ENCODE assay signal across 9 cellular contexts in genomic region chr2:113283704-113284284, GRCh38. TPM values are rescaled to one million over a fixed set of nuclear protein-coding genes. Genes with fewer than 3 reads are reported as not detected.
DNase-seq lines count a peak whose midpoint lies in the region; ATAC-seq, FAIRE-seq and TF ChIP-seq lines count a peak whose summit lies in the region.
"Had no signal": no experiment of that assay in that cellular context is flagged by ENCODE, and none has a peak within 500 bp of the region (broad histone marks: within the 10 kb centered on the region; RNA-seq: fewer than 3 reads in every experiment).

No MANE protein-coding gene starts in this region.

- no peak for TF ChIP-seq RAD21 in K562 (CRISPR knock-in tag; conservative IDR thresholded peaks at IDR 0.05 in 1 of 2, IDR thresholded peaks at IDR 0.05 in 1 of 2)

- in situ Hi-C loops in K562 (cut with MboI), result no loop called here

- DNase-seq in HFFc6 (peak; percentile 96), K562 (ENCODE audit: extremely low read depth in 1 of 4, low spot score in 3 of 4) (no peak), kidney epithelial cell (ENCODE audit: low read depth) (peak; percentile 96), NCI-H2171 (lab: John Stamatoyannopoulos, UW) (no peak), OCI-M1 (lab: John Stamatoyannopoulos, UW) (no peak), NCI-H774 (lab: John Stamatoyannopoulos, UW) (no peak)
- no peak for DNase-seq in activated naive CD4-positive, alpha-beta T cell treated with anti-CD3 and anti-CD28 coated beads, Interleukin-2, amount 10 ng/mL, durations not matched to agents 7 days and 5 days

- H3K36me3 Mint-ChIP-seq in HFFc6 (ENCODE audit: low read depth), result no peaks in the 10 kb centered on the region
- no peaks in the 10 kb centered on the region for H3K36me3 Mint-ChIP-seq in activated naive CD4-positive, alpha-beta T cell treated with anti-CD3 and anti-CD28 coated beads, Interleukin-2, amount 10 ng/mL, durations not matched to agents 7 days and 5 days
- H3K36me3 Mint-ChIP-seq: activated naive CD4-positive, alpha-beta T cell treated with anti-CD3 and anti-CD28 coated beads, Interleukin-2, amount 50 U/mL, for 24 hours had no signal

- no peak overlapping the region for H2AFZ ChIP-seq in K562 (ENCODE audit: low read depth, low read length)

- peaks cover 1% of the 10 kb centered on the region; the same call in 1 of the 2 replicates for H3K27me3 Mint-ChIP-seq in HFFc6 (ENCODE audit: insufficient read depth)
- H3K27me3 Mint-ChIP-seq in activated naive CD4-positive, alpha-beta T cell treated with anti-CD3 and anti-CD28 coated beads, Interleukin-2, amount 10 ng/mL, durations not matched to agents 7 days and 5 days, result peaks cover 78% of the 10 kb centered on the region

- H3K36me3 ChIP-seq in K562 (ENCODE audit: control insufficient read depth, insufficient read depth, low read length) (no peaks in the 10 kb centered on the region), kidney epithelial cell (ENCODE audit: control insufficient read depth, insufficient read depth, low read length) (no peaks in the 10 kb centered on the region), stomach smooth muscle (ENCODE audit: control insufficient read depth in 2 of 2, insufficient read depth in 2 of 2, low read length in 2 of 2) (no peaks in the 10 kb centered on the region)

- H3K27ac ChIP-seq in K562 (ENCODE audit: extremely low read depth, low read depth, low read length), result no peak overlapping the region
- peak overlapping the region; percentile 67 for H3K27ac ChIP-seq in stomach smooth muscle (ENCODE audit: low read length)

- no peaks in the 10 kb centered on the region for H3K9me3 ChIP-seq in K562 (replicated peaks; ENCODE audit: control insufficient read depth, insufficient read depth, low read depth, low read length)
- H3K9me3 ChIP-seq in stomach smooth muscle (ENCODE audit: control insufficient read depth in 2 of 2, low read length in 2 of 2), result no peaks in the 10 kb centered on the region

- no TSS peak for BruUV-seq in K562 (replicated peaks; lab: Mats Ljungman, UMichigan)

- no peaks in the 10 kb centered on the region for H3K79me2 ChIP-seq in K562 (ENCODE audit: control insufficient read depth, insufficient read depth, low read length)

- H4K20me1 ChIP-seq in K562 (replicated peaks; ENCODE audit: control insufficient read depth, insufficient read depth, low read length), result no peaks in the 10 kb centered on the region

- no peaks in the 10 kb centered on the region for H3K9me3 Mint-ChIP-seq in HFFc6
- H3K9me3 Mint-ChIP-seq in activated naive CD4-positive, alpha-beta T cell treated with anti-CD3 and anti-CD28 coated beads, Interleukin-2, amount 10 ng/mL, durations not matched to agents 7 days and 5 days, result no peaks in the 10 kb centered on the region
- H3K9me3 Mint-ChIP-seq: activated naive CD4-positive, alpha-beta T cell treated with anti-CD3 and anti-CD28 coated beads, Interleukin-2, amount 50 U/mL, for 24 hours had no signal

- H3K4me3 ChIP-seq in K562 (no peak overlapping the region), kidney epithelial cell (ENCODE audit: low read depth, low read length) (no peak overlapping the region), stomach smooth muscle (ENCODE audit: low read length in 2 of 2) (no peak overlapping the region)

- CTCF ChIA-PET in K562 (lab: Yijun Ruan, JAX; ENCODE audit: low intra/inter-chr PET ratio), result no interaction called here
- CTCF ChIA-PET in activated naive CD4-positive, alpha-beta T cell treated with anti-CD3 and anti-CD28 coated beads, Interleukin-2, amount 10 ng/mL, durations not matched to agents 7 days and 5 days (lab: Charles Lee), result no interaction called here

- H3K4me1 ChIP-seq in K562 (replicated peaks in 1 of 2; ENCODE audit: control insufficient read depth in 2 of 2, insufficient read depth in 2 of 2, low read length in 2 of 2) (peaks cover 0 to 2% of the 10 kb centered on the region in 2 experiments; a peak in 2 of 5 replicates), stomach smooth muscle (ENCODE audit: control insufficient read depth, insufficient read depth, low read length) (peaks cover 32% of the 10 kb centered on the region)

- POLR2A ChIA-PET in K562 (lab: Yijun Ruan, JAX), result no interaction called here

- no peak overlapping the region for H3K4me2 ChIP-seq in K562 (ENCODE audit: insufficient read depth, low read length)

- peak overlapping the region; percentile 95 for H3K27ac Mint-ChIP-seq in HFFc6
- no peak overlapping the region for H3K27ac Mint-ChIP-seq in activated naive CD4-positive, alpha-beta T cell treated with anti-CD3 and anti-CD28 coated beads, Interleukin-2, amount 10 ng/mL, durations not matched to agents 7 days and 5 days
- H3K27ac Mint-ChIP-seq: activated naive CD4-positive, alpha-beta T cell treated with anti-CD3 and anti-CD28 coated beads, Interleukin-2, amount 50 U/mL, for 24 hours had no signal

- FAIRE-seq in K562 (lab: Jason Lieb, UNC), result no peak

- H3K4me3 Mint-ChIP-seq in HFFc6, result peak overlapping the region; percentile 38
- no peak overlapping the region for H3K4me3 Mint-ChIP-seq in activated naive CD4-positive, alpha-beta T cell treated with anti-CD3 and anti-CD28 coated beads, Interleukin-2, amount 10 ng/mL, durations not matched to agents 7 days and 5 days
- H3K4me3 Mint-ChIP-seq: activated naive CD4-positive, alpha-beta T cell treated with anti-CD3 and anti-CD28 coated beads, Interleukin-2, amount 50 U/mL, for 24 hours had no signal

- 24% methylated on average over 2 of the region's 3 CpGs for WGBS in K562 (ENCODE audit: insufficient coverage, low coverage, missing lambda C conversion rate)

- peak; percentile 19; the same call in 1 of the 3 replicates for ATAC-seq in K562

- H3K9ac ChIP-seq in K562 (ENCODE audit: insufficient read depth in 1 of 2, low read depth in 2 of 2, low read length in 2 of 2) (no peak overlapping the region), stomach smooth muscle (ENCODE audit: low read length in 2 of 2) (peak overlapping the region; percentile 5 to 20)

- H3K27me3 ChIP-seq in K562 (ENCODE audit: control insufficient read depth in 2 of 2, insufficient read depth in 2 of 2, low read length in 2 of 2) (peaks cover 12 to 15% of the 10 kb centered on the region in 2 experiments), kidney epithelial cell (ENCODE audit: control insufficient read depth, insufficient read depth, low read length) (no peaks in the 10 kb centered on the region), stomach smooth muscle (ENCODE audit: control insufficient read depth in 1 of 2, insufficient read depth in 2 of 2, low read length in 2 of 2) (peaks cover under 1 to 2% of the 10 kb centered on the region in 2 donors)

- peaks cover 53% of the 10 kb centered on the region for H3K4me1 Mint-ChIP-seq in HFFc6 (ENCODE audit: low read depth)
- no peaks in the 10 kb centered on the region for H3K4me1 Mint-ChIP-seq in activated naive CD4-positive, alpha-beta T cell treated with anti-CD3 and anti-CD28 coated beads, Interleukin-2, amount 10 ng/mL, durations not matched to agents 7 days and 5 days
- H3K4me1 Mint-ChIP-seq: activated naive CD4-positive, alpha-beta T cell treated with anti-CD3 and anti-CD28 coated beads, Interleukin-2, amount 50 U/mL, for 24 hours had no signal

- TF ChIP-seq CTCF in HFFc6 (IDR thresholded peaks at IDR 0.05) (no peak), K562 (IDR thresholded peaks at IDR 0.05 in 2 of 3, conservative IDR thresholded peaks at IDR 0.05 in 1 of 3; ENCODE audit: insufficient read depth in 2 of 3, low read depth in 1 of 3, low read length in 3 of 3) (no peak), kidney epithelial cell (IDR thresholded peaks at IDR 0.05; ENCODE audit: insufficient read depth, low read length, poor library complexity, severe bottlenecking) (no peak)

- intact Hi-C loops in K562 (cut with micrococcal nuclease), result no loop called here

- TF ChIP-seq EP300 in K562 (IDR thresholded peaks at IDR 0.05; ENCODE audit: low read length), result no peak

- TF ChIP-seq POLR2A in K562 (conservative IDR thresholded peaks at IDR 0.05), result no peak

- no peaks in the 10 kb centered on the region for H3K9me1 ChIP-seq in K562 (ENCODE audit: control insufficient read depth, insufficient read depth, low read length)

TF ChIP-seq in K562, 482 proteins besides CTCF, POLR2A, EP300 and RAD21 (continues in another document):
- TF ChIP-seq ZNF253 (CRISPR knock-in tag; conservative IDR thresholded peaks at IDR 0.05), result no peak
- no peak for TF ChIP-seq RBM15 (IDR thresholded peaks at IDR 0.05; ENCODE audit: insufficient read depth, low read length)
- no peak for TF ChIP-seq MAZ (CRISPR knock-in tag; conservative IDR thresholded peaks at IDR 0.05 in 1 of 2, IDR thresholded peaks at IDR 0.05 in 1 of 2)
- TF ChIP-seq IRF2 (CRISPR knock-in tag; IDR thresholded peaks at IDR 0.05), result no peak
- no peak for TF ChIP-seq ZFP30 (CRISPR knock-in tag; IDR thresholded peaks at IDR 0.05; ENCODE audit: borderline replicate concordance)
- TF ChIP-seq HSF4 (CRISPR knock-in tag; IDR thresholded peaks at IDR 0.05; ENCODE audit: borderline replicate concordance), result no peak

RNA-seq across cellular contexts. Expression of gene PAX8, which starts 5.1 kb away (rescaled TPM):
- 1 to 10 TPM in 5 of 6 experiments, under 1 TPM in 1; 0.33 to 6.7 (median 5.1) TPM for total RNA-seq in HFFc6 (2021; fragmentation: NEBNext Ultra II Directional; extraction: Animal tissue kit (Norgen Biotek cat#: 25700))
- 0.79 and 1.4 TPM in 2 replicates for total RNA-seq in K562 (2011; cell fraction: chromatin; rRNA removed; ENCODE audit: low replicate concordance)
- 0.66 and 0.83 TPM in 2 replicates for total RNA-seq in K562 (2011; cell fraction: nucleolus; rRNA removed)
- total RNA-seq in K562 (2011; cell fraction: nucleoplasm; rRNA removed), result 0.51 and 2.8 TPM in 2 replicates
- 1.1 and 1.7 TPM in 2 replicates for total RNA-seq in K562 (2014; rRNA removed)
- 0.38 and 0.40 TPM in 2 replicates for total RNA-seq in K562 (2014; rRNA removed; fragmentation: Illumina TruSeq; extraction: Trizol)
- total RNA-seq in K562 (2015; rRNA removed; fragmentation: Illumina TruSeq; extraction: Trizol), result 0.51 and 0.60 TPM in 2 replicates
- 1.3 and 2.1 TPM in 2 replicates for total RNA-seq in K562 (2021)
- 0.47 and 0.83 TPM in 2 replicates for polyA plus RNA-seq in K562 (2011; rRNA removed)
- 1.0 TPM in 2 replicates for polyA plus RNA-seq in K562 (2011; cell fraction: cytosol; rRNA removed)
- 0.58 and 1.2 TPM in 2 replicates for polyA plus RNA-seq in K562 (2011; cell fraction: nucleus; rRNA removed)
- polyA plus RNA-seq in K562 (2012), result 10.1 and 10.3 TPM in 2 replicates
- 1.1 and 1.6 TPM in 2 replicates for polyA plus RNA-seq in K562 (2014; fragmentation: Illumina TruSeq; extraction: Trizol)
- under 1 TPM; 0.13 to 0.34 TPM for polyA plus RNA-seq in K562 (2014; fragmentation: Nextera tagmentation; extraction: Ambion mirVana)
- polyA plus RNA-seq in K562 (2014; rRNA removed), result 0.78 and 1.3 TPM in 2 replicates
- polyA minus RNA-seq in K562 (2011; rRNA and poly(A)+ RNA removed), result 0.46 and 0.81 TPM in 2 replicates
- 0.95 and 1.2 TPM in 2 replicates for polyA minus RNA-seq in K562 (2011; cell fraction: cytosol; rRNA and poly(A)+ RNA removed)
- polyA minus RNA-seq in K562 (2011; cell fraction: nucleus; rRNA and poly(A)+ RNA removed), result 0.67 and 0.89 TPM in 2 replicates
- 118 and 142 TPM in 2 replicates for total RNA-seq in kidney epithelial cell

Comparison
In these comparisons a context has a peak if more than half of its experiments do, and no peak if none do; other contexts are left out.
1. DNase-seq: peak in HFFc6 (single experiment) and kidney epithelial cell (single experiment); none in K562 (0 of 4), activated naive CD4-positive, alpha-beta T cell treated with anti-CD3 and anti-CD28 coated beads, Interleukin-2, amount 10 ng/mL, durations not matched to agents 7 days and 5 days (single experiment), NCI-H2171 (single experiment), OCI-M1 (single experiment) and NCI-H774 (single experiment).
2. H3K9ac ChIP-seq: peak in stomach smooth muscle (2 of 2); none in K562 (0 of 2).
3. RNA of gene PAX8, which starts 5.1 kb away (total RNA-seq): 118 to 142 TPM in kidney epithelial cell; 0.33 to 6.7 TPM in HFFc6 and 0.38 to 2.8 TPM in K562; every median in the first group is over 10 times any median in the second.